ENCODE assay signal across 8 cellular contexts in the genomic region with DNA sequence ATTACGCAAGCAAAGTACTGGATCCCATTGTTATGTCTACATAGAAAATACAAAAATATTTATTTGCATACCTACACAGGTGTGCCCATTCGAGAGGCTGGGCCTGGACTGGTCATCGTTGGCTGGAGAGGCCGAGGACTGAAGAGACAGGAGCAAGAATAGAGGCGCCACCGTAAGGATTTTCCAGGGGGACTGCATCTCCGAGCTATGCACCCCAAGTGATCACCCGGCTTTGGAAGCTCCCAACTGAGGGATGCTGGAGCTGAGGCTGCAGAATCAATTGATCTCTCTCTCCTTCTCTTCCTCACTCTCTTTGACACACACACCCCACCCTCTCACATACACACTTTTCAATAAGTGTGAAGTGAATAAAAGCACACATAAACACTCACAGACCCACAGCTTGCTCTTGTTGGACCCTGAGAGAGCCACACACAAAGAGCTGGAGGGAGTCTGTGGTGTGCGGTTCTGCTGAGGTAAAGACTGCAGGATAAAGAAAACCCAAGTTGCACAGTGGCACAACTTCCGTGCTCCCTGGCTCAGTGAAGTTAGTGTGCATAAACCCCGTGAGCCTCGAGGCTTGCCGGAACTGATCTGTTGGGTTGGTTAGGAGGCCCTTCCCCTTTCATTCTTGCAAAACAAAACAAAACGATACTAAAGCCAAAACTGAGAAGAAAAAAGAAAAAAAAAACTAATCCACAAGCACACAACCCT. TPM values are rescaled to one million over a fixed set of nuclear protein-coding genes. Genes with fewer than 3 reads are reported as not detected.
DNase-seq lines count a peak whose midpoint lies in the region; ATAC-seq and TF ChIP-seq lines count a peak whose summit lies in the region.
"Had no signal": no experiment of that assay in that cellular context is flagged by ENCODE, and none has a peak within 500 bp of the region (broad histone marks: within the 10 kb centered on the region; RNA-seq: fewer than 3 reads in every experiment).

A gene with protein sequence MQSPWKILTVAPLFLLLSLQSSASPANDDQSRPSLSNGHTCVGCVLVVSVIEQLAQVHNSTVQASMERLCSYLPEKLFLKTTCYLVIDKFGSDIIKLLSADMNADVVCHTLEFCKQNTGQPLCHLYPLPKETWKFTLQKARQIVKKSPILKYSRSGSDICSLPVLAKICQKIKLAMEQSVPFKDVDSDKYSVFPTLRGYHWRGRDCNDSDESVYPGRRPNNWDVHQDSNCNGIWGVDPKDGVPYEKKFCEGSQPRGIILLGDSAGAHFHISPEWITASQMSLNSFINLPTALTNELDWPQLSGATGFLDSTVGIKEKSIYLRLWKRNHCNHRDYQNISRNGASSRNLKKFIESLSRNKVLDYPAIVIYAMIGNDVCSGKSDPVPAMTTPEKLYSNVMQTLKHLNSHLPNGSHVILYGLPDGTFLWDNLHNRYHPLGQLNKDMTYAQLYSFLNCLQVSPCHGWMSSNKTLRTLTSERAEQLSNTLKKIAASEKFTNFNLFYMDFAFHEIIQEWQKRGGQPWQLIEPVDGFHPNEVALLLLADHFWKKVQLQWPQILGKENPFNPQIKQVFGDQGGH (minus strand): TSS at position 544 of the 714 bp plus-strand sequence. CDS start 346 bp downstream, at position 198.

- H3K4me3 ChIP-seq in heart left ventricle, result peak within 1 kb of the TSS in 7 of 12 donors; percentile 5 to 63 (median 36)
- H3K4me3 ChIP-seq: SK-N-MC had no signal

- peaks cover 0 to 50% (median 0%) of the 10 kb centered on the region in 12 donors for H3K4me1 ChIP-seq in heart left ventricle

- H3K9me3 ChIP-seq in heart left ventricle, result peaks cover 0 to 11% (median 3%) of the 10 kb centered on the region in 12 donors

- H3K27me3 ChIP-seq in heart left ventricle, result no peaks in the 10 kb centered on the region

- no peak for TF ChIP-seq POLR2A in heart left ventricle (IDR thresholded peaks at IDR 0.05)

- intact Hi-C loops in heart left ventricle (cut with DNase I), result no loop called here

- H3K27ac ChIP-seq in heart left ventricle, result peak within 1 kb of the TSS in 4 of 12 donors; percentile 2 to 90 (median 8)
- H3K27ac ChIP-seq: SK-N-MC had no signal

- TF ChIP-seq CTCF in GM20000 (IDR thresholded peaks at IDR 0.05; ENCODE audit: extremely low read depth, missing control alignments) (no peak), heart left ventricle (IDR thresholded peaks at IDR 0.05) (no peak)

- DNase-seq in GM20000 (ENCODE audit: low spot score) (peak; percentile 58), heart left ventricle (peak; percentile 57 to 80 (median 68)), EL (no peak), NCI-H2227 (lab: John Stamatoyannopoulos, UW; ENCODE audit: unreplicated experiment) (no peak)
- DNase-seq in activated CD8-positive, alpha-beta memory T cell treated with anti-CD3 and anti-CD28 coated beads for 1 hour (ENCODE audit: extremely low read depth in 1 of 2, low read depth in 1 of 2), result peak; percentile 48 to 56
- peak; percentile 27 to 65 (median 33) for DNase-seq in stimulated activated CD4-positive, alpha-beta T cell treated with anti-CD3 and anti-CD28 coated beads, TNF-alpha, amount 100 ng/mL, for 24 hours (ENCODE audit: low read depth in 3 of 3)

- WGBS in heart left ventricle, 4 donors, result 68 to 80% (median 79%) methylated on average over 14 of the region's 14 CpGs

- H3K36me3 ChIP-seq in heart left ventricle, result no peaks in the 10 kb centered on the region

- ATAC-seq in HG03571 (IDR thresholded peaks at IDR 0.05; ENCODE audit: unreplicated experiment) (peak; percentile 84), heart left ventricle (peak in 3 of 4 donors; percentile 57 to 89 (median 80))

RNA-seq across cellular contexts. Expression of the gene that starts here (rescaled TPM):
- total RNA-seq in heart left ventricle, result 10 to 100 TPM in 2 of 9 donors, 1 to 10 TPM in 7; 1.2 to 42.0 (median 1.9) TPM
- polyA plus RNA-seq in heart left ventricle, result under 1 TPM; 0.65 to 1.00 TPM

Comparison
In these comparisons a context has a peak if more than half of its experiments do, and no peak if none do; other contexts are left out.
1. DNase-seq: peak in GM20000 (single experiment), activated CD8-positive, alpha-beta memory T cell treated with anti-CD3 and anti-CD28 coated beads for 1 hour (2 of 2), heart left ventricle (5 of 5) and stimulated activated CD4-positive, alpha-beta T cell treated with anti-CD3 and anti-CD28 coated beads, TNF-alpha, amount 100 ng/mL, for 24 hours (3 of 3); none in EL (single experiment) and NCI-H2227 (single experiment).